In genomic region chr9:35649431-35650340, GRCh38 we compare ENCODE assay signal across 1 cellular context.
TF ChIP-seq lines count a peak whose summit lies in the region.

No MANE protein-coding gene starts in this region.

TF ChIP-seq in GM12878, 131 proteins besides CTCF, POLR2A, EP300 and RAD21:
- peak; percentile 52; the same call in 1 of the 2 replicates for TF ChIP-seq RELB (IDR thresholded peaks at IDR 0.05; ENCODE audit: low read depth)
- peak; percentile 90 for TF ChIP-seq YY1 (IDR thresholded peaks at IDR 0.05; ENCODE audit: low read depth, low read length)
- peak in 1 of 2 experiments; percentile 9; a peak in 1 of 4 replicates for TF ChIP-seq BHLHE40 (IDR thresholded peaks at IDR 0.05; ENCODE audit: borderline replicate concordance in 1 of 2, low read depth in 2 of 2, low read length in 1 of 2)
- peak; percentile 23 for TF ChIP-seq SKIL (IDR thresholded peaks at IDR 0.05; ENCODE audit: low read depth, poor library complexity, severe bottlenecking)
- TF ChIP-seq IRF4 (IDR thresholded peaks at IDR 0.05; ENCODE audit: low read depth, low read length) = peak; percentile 28; the same call in 1 of the 2 replicates
- TF ChIP-seq FOXK2 (IDR thresholded peaks at IDR 0.05) = no peak
- peak in 1 of 2 experiments; percentile 94; a peak in 2 of 3 replicates for TF ChIP-seq EGR1 (IDR thresholded peaks at IDR 0.05; ENCODE audit: borderline replicate concordance in 1 of 2, low read depth in 2 of 2, low read length in 2 of 2)
- no peak for TF ChIP-seq CBX5 (IDR thresholded peaks at IDR 0.05; ENCODE audit: low read depth)
- peak; percentile 37; the same call in 1 of the 2 replicates for TF ChIP-seq TAF1 (IDR thresholded peaks at IDR 0.05; ENCODE audit: borderline replicate concordance, low read depth, low read length)
- no peak for TF ChIP-seq ZNF274 (IDR thresholded peaks at IDR 0.05; ENCODE audit: insufficient read depth, insufficient read length)
- 0 out of 2 replicates have a peak, but pooled peaks have one; percentile 41 for TF ChIP-seq ZBED1 (IDR thresholded peaks at IDR 0.05; ENCODE audit: borderline replicate concordance)
- no peak for TF ChIP-seq SIX5 (IDR thresholded peaks at IDR 0.05; ENCODE audit: low read depth, low read length, severe bottlenecking)
- TF ChIP-seq GATAD2B (conservative IDR thresholded peaks at IDR 0.05; ENCODE audit: low read depth) = peak; percentile 34; the same call in 1 of the 2 replicates
- TF ChIP-seq IKZF2 (IDR thresholded peaks at IDR 0.05) = peak; percentile 48 to 74; a peak in 3 of 4 replicates
- no peak for TF ChIP-seq CHD4 (IDR thresholded peaks at IDR 0.05)
- TF ChIP-seq ELK1 (IDR thresholded peaks at IDR 0.05; ENCODE audit: low read depth, low read length) = 0 out of 2 replicates have a peak, but pooled peaks have one; percentile 27
- TF ChIP-seq POLR2AphosphoS5 (IDR thresholded peaks at IDR 0.05; ENCODE audit: low read length) = peak; percentile 59; the same call in 1 of the 2 replicates
- no peak for TF ChIP-seq FOS (IDR thresholded peaks at IDR 0.05; ENCODE audit: borderline replicate concordance, extremely low read depth, insufficient read length)
- peak; percentile 66; the same call in 1 of the 2 replicates for TF ChIP-seq ZBTB40 (IDR thresholded peaks at IDR 0.05; ENCODE audit: borderline replicate concordance)
- no peak for TF ChIP-seq ATF2 (IDR thresholded peaks at IDR 0.05; ENCODE audit: low read length)
- peak; percentile 58; the same call in 1 of the 2 replicates for TF ChIP-seq EED (IDR thresholded peaks at IDR 0.05; ENCODE audit: low read depth)
- peak; percentile 45; the same call in 1 of the 2 replicates for TF ChIP-seq IKZF1 (conservative IDR thresholded peaks at IDR 0.05)
- 0 out of 2 replicates have a peak, but pooled peaks have one; percentile 24 for TF ChIP-seq BACH1 (IDR thresholded peaks at IDR 0.05; ENCODE audit: borderline replicate concordance)
- peak; percentile 86 for TF ChIP-seq ZNF687 (IDR thresholded peaks at IDR 0.05)
- TF ChIP-seq ETV6 (conservative IDR thresholded peaks at IDR 0.05 in 1 of 2, IDR thresholded peaks at IDR 0.05 in 1 of 2; ENCODE audit: borderline replicate concordance in 1 of 2, low read depth in 1 of 2) = peak in 1 of 2 experiments; percentile 14; a peak in 1 of 4 replicates
- TF ChIP-seq RFX5 (IDR thresholded peaks at IDR 0.05; ENCODE audit: low read depth, low read length) = 0 out of 2 replicates have a peak, but pooled peaks have one; percentile 11
- TF ChIP-seq CHD2 (IDR thresholded peaks at IDR 0.05; ENCODE audit: borderline replicate concordance, low read depth, low read length) = peak; percentile 65; the same call in 1 of the 2 replicates
- TF ChIP-seq SPI1 (IDR thresholded peaks at IDR 0.05; ENCODE audit: borderline replicate concordance, insufficient read depth, low read depth, low read length) = peak; percentile 82
- TF ChIP-seq DPF2 (IDR thresholded peaks at IDR 0.05) = peak; percentile 38; the same call in 1 of the 2 replicates
- TF ChIP-seq TCF12 (IDR thresholded peaks at IDR 0.05; ENCODE audit: low read depth, low read length) = 0 out of 2 replicates have a peak, but pooled peaks have one; percentile 31
- 0 out of 2 replicates have a peak, but pooled peaks have one; percentile 31 for TF ChIP-seq NBN (IDR thresholded peaks at IDR 0.05)
- TF ChIP-seq SMAD5 (IDR thresholded peaks at IDR 0.05; ENCODE audit: low read depth) = 0 out of 2 replicates have a peak, but pooled peaks have one; percentile 61
- TF ChIP-seq NR2C2 (IDR thresholded peaks at IDR 0.05; ENCODE audit: borderline replicate concordance, control insufficient read depth, insufficient read length, low read depth) = no peak
